ENCODE assay signal across 8 cellular contexts in genomic region chr4:6974138-6974848, GRCh38.
DNase-seq lines count a peak whose midpoint lies in the region; ATAC-seq and TF ChIP-seq lines count a peak whose summit lies in the region.

No MANE protein-coding gene starts in this region.

- no peaks in the 10 kb centered on the region for H3K27me3 Mint-ChIP-seq in activated naive CD4-positive, alpha-beta T cell treated with anti-CD3 and anti-CD28 coated beads, Interleukin-2, amount 10 ng/mL, durations not matched to agents 7 days and 5 days

- H3K36me3 ChIP-seq in parathyroid adenoma (ENCODE audit: control insufficient read depth, insufficient read depth, low read length) = no peaks in the 10 kb centered on the region

- H3K27me3 ChIP-seq in parathyroid adenoma (ENCODE audit: control insufficient read depth, insufficient read depth, low read length) = no peaks in the 10 kb centered on the region

- peak overlapping the region; percentile 49 for H3K27ac Mint-ChIP-seq in activated naive CD4-positive, alpha-beta T cell treated with anti-CD3 and anti-CD28 coated beads, Interleukin-2, amount 10 ng/mL, durations not matched to agents 7 days and 5 days

- peaks cover 12% of the 10 kb centered on the region for H3K36me3 Mint-ChIP-seq in activated naive CD4-positive, alpha-beta T cell treated with anti-CD3 and anti-CD28 coated beads, Interleukin-2, amount 10 ng/mL, durations not matched to agents 7 days and 5 days

- H2AFZ ChIP-seq in parathyroid adenoma = no peak overlapping the region

- no peak overlapping the region for H3K9ac ChIP-seq in parathyroid adenoma

- peak; percentile 57 for ATAC-seq in GM18511 (IDR thresholded peaks at IDR 0.05; ENCODE audit: unreplicated experiment)
- ATAC-seq in SK-N-SH treated with all-trans-retinoic acid at 6 μM for 48 hours = peak; percentile 98

- H3K4me2 ChIP-seq in parathyroid adenoma (ENCODE audit: low read length) = no peak overlapping the region

- peaks cover 4% of the 10 kb centered on the region for H3K4me1 ChIP-seq in parathyroid adenoma

- no peak overlapping the region for H3K27ac ChIP-seq in parathyroid adenoma

- TF ChIP-seq CTCF in AG10803 (conservative IDR thresholded peaks at IDR 0.05; ENCODE audit: low read length) (peak; percentile 100), parathyroid adenoma (IDR thresholded peaks at IDR 0.05) (peak; percentile 90)

- peaks cover 13% of the 10 kb centered on the region for H3K4me1 Mint-ChIP-seq in activated naive CD4-positive, alpha-beta T cell treated with anti-CD3 and anti-CD28 coated beads, Interleukin-2, amount 10 ng/mL, durations not matched to agents 7 days and 5 days

- H3K9me3 Mint-ChIP-seq in activated naive CD4-positive, alpha-beta T cell treated with anti-CD3 and anti-CD28 coated beads, Interleukin-2, amount 10 ng/mL, durations not matched to agents 7 days and 5 days = no peaks in the 10 kb centered on the region

- H3K4me3 ChIP-seq in AG10803 (ENCODE audit: low read length) (no peak overlapping the region), parathyroid adenoma (ENCODE audit: low read depth, low read length) (no peak overlapping the region)

- H3K9me3 ChIP-seq in parathyroid adenoma (ENCODE audit: control insufficient read depth, low read length) = no peaks in the 10 kb centered on the region

- no peak for TF ChIP-seq EP300 in Ishikawa (IDR thresholded peaks at IDR 0.05; ENCODE audit: borderline replicate concordance)

- TF ChIP-seq RAD21 in Ishikawa (IDR thresholded peaks at IDR 0.05; ENCODE audit: low read depth) = peak; percentile 72

- DNase-seq in AG10803 (ENCODE audit: low read depth) (peak; percentile 86), glomerular visceral epithelial cell (ENCODE audit: extremely low spot score) (peak; percentile 82), ureter (ENCODE audit: low spot score) (peak; percentile 84)
- DNase-seq in activated naive CD4-positive, alpha-beta T cell treated with anti-CD3 and anti-CD28 coated beads, Interleukin-2, amount 10 ng/mL, durations not matched to agents 7 days and 5 days = peak; percentile 90

- H3K79me2 ChIP-seq in parathyroid adenoma = peaks cover 3% of the 10 kb centered on the region

- no peak overlapping the region for H3K4me3 Mint-ChIP-seq in activated naive CD4-positive, alpha-beta T cell treated with anti-CD3 and anti-CD28 coated beads, Interleukin-2, amount 10 ng/mL, durations not matched to agents 7 days and 5 days

- CTCF ChIA-PET in activated naive CD4-positive, alpha-beta T cell treated with anti-CD3 and anti-CD28 coated beads, Interleukin-2, amount 10 ng/mL, durations not matched to agents 7 days and 5 days (lab: Charles Lee) = interaction anchor here (0.7 to 4.1 kb wide), 29 partner anchors 9 to 257 kb away, joined by 3 to 25 read pairs (median 4); partner anchors contain the start of genes TADA2B and TBC1D14

TF ChIP-seq in Ishikawa, 13 proteins besides CTCF, POLR2A, EP300 and RAD21:
- no peak for TF ChIP-seq NFIC (IDR thresholded peaks at IDR 0.05)

TF ChIP-seq in SK-N-SH treated with all-trans-retinoic acid at 6 μM for 48 hours, 23 proteins besides CTCF, POLR2A, EP300 and RAD21:
- TF ChIP-seq PPARA (CRISPR knock-in tag; IDR thresholded peaks at IDR 0.05; ENCODE audit: borderline replicate concordance) (no peak), POU6F1 (CRISPR knock-in tag; IDR thresholded peaks at IDR 0.05; ENCODE audit: borderline replicate concordance, low read depth) (no peak), RARB (CRISPR knock-in tag; IDR thresholded peaks at IDR 0.05) (no peak), GLIS3 (CRISPR knock-in tag; IDR thresholded peaks at IDR 0.05) (no peak), ZNF8 (CRISPR knock-in tag; IDR thresholded peaks at IDR 0.05) (no peak)
